ENCODE assay signal across 1 cellular context in the genomic region with DNA sequence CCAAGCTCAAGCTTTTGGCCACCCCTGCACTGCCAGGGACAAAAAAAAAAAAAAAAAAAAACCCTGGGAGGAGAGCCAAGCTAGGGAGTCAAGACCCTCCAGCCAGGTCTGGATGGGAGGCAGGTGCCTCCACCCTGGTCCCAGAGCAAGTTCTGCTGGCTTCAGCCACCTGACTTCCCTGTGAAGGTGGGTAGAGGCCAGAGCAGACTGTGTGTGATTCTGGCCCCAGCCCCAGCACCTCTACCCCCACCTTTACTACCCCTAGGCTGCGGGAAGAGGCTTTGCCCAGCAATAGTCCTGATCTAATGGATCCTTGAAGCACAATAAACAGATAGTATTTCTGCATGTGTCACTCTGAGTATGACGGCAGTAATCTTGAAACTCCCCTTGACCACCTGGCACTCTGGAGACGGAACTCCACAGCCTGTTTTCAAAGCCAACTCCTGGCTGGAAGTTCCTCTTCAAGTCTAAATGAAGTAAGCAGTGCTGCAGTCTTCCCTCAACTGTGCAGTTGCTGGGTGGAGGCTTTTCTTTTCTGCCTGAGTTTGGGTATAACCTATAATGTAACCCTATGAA.
TF ChIP-seq lines count a peak whose summit lies in the region.

No MANE protein-coding gene starts in this region.

TF ChIP-seq in H1, 55 proteins besides CTCF, POLR2A, EP300 and RAD21:
- TF ChIP-seq SRF (IDR thresholded peaks at IDR 0.05; ENCODE audit: low read depth, low read length): no peak
- TF ChIP-seq CBX5 (IDR thresholded peaks at IDR 0.05; ENCODE audit: low read depth, low read length): no peak
- TF ChIP-seq CHD1 (IDR thresholded peaks at IDR 0.05; ENCODE audit: low read depth, low read length): no peak
- TF ChIP-seq NRF1 (IDR thresholded peaks at IDR 0.05; ENCODE audit: low read depth, low read length): no peak
- no peak for TF ChIP-seq BRCA1 (IDR thresholded peaks at IDR 0.05; ENCODE audit: low read depth, low read length)
- no peak for TF ChIP-seq CREB1 (IDR thresholded peaks at IDR 0.05)
- TF ChIP-seq CHD7 (IDR thresholded peaks at IDR 0.05; ENCODE audit: insufficient replicate concordance, low read length): no peak
- no peak for TF ChIP-seq RFX5 (IDR thresholded peaks at IDR 0.05; ENCODE audit: borderline replicate concordance, low read depth, low read length)
- TF ChIP-seq RBBP5 (IDR thresholded peaks at IDR 0.05; ENCODE audit: borderline replicate concordance, low read depth, low read length): no peak
- no peak for TF ChIP-seq KDM5A (IDR thresholded peaks at IDR 0.05; ENCODE audit: low read length)
- TF ChIP-seq CEBPB (IDR thresholded peaks at IDR 0.05; ENCODE audit: low read depth, low read length): no peak
- TF ChIP-seq TAF7 (optimal IDR thresholded peaks at IDR 0.05; ENCODE audit: borderline replicate concordance, low read depth, low read length): no peak
- TF ChIP-seq, protein P1, sequence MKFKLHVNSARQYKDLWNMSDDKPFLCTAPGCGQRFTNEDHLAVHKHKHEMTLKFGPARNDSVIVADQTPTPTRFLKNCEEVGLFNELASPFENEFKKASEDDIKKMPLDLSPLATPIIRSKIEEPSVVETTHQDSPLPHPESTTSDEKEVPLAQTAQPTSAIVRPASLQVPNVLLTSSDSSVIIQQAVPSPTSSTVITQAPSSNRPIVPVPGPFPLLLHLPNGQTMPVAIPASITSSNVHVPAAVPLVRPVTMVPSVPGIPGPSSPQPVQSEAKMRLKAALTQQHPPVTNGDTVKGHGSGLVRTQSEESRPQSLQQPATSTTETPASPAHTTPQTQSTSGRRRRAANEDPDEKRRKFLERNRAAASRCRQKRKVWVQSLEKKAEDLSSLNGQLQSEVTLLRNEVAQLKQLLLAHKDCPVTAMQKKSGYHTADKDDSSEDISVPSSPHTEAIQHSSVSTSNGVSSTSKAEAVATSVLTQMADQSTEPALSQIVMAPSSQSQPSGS (IDR thresholded peaks at IDR 0.05; ENCODE audit: low read length): no peak
- TF ChIP-seq RXRA (IDR thresholded peaks at IDR 0.05; ENCODE audit: insufficient read depth, low read depth, low read length): no peak
TF ChIP-seq in H1: peak in this region for 0.
